10 cellular contexts compared by ENCODE assay signal in the genomic region with DNA sequence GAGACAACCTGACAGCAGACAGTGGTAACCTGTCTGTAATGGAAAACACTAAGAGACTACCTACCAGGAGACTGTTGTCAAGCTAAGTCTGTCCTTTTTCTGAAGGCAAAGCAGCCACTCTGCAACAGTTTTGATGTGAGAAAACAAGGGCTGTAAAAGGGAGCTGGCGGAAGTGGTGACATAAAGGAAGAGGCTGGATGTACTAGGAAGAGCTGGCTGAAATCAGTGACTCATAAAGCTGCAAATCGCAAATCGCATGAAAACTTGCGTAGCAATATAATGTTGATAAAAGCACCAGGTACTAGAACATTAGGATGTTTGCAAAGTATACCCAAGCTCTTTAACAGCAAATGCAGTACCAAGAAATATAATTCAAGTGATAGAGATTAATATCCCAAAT. TPM values are rescaled to one million over a fixed set of nuclear protein-coding genes. Genes with fewer than 3 reads are reported as not detected.
A peak's percentile ranks its signal among the peaks of the same experiment; 100 is the strongest.
DNase-seq lines count a peak whose midpoint lies in the region; ATAC-seq lines count a peak whose summit lies in the region.
"Had no signal": no experiment of that assay in that cellular context is flagged by ENCODE, and none has a peak within 500 bp of the region (broad histone marks: within the 10 kb centered on the region; RNA-seq: fewer than 3 reads in every experiment).

No MANE protein-coding gene starts in this region.

- POLR2A ChIA-PET in activated CD4-positive, alpha-beta memory T cell treated with anti-CD3 and anti-CD28 coated beads, Interleukin-2, amount 10 ng/mL, durations not matched to agents 7 days and 5 days (lab: Charles Lee): interaction anchor here (0.9 to 5.5 kb wide), 6 partner anchors 22 to 196 kb away, joined by 3 to 63 read pairs (median 4); partner anchors contain the start of gene TENT4A

- peaks cover 57% of the 10 kb centered on the region for H3K36me3 Mint-ChIP-seq in stimulated activated naive CD8-positive, alpha-beta T cell treated with anti-CD3 and anti-CD28 coated beads, Interleukin-15, Interleukin-2, amounts not matched to agents 100 ng/mL and 50 ng/mL, for 24 hours (ENCODE audit: low read depth)
- H3K36me3 Mint-ChIP-seq in activated CD4-positive, alpha-beta memory T cell treated with anti-CD3 and anti-CD28 coated beads, Interleukin-2, amount 10 ng/mL, durations not matched to agents 7 days and 5 days (ENCODE audit: low read depth): peaks cover 62% of the 10 kb centered on the region

- DNase-seq in stimulated activated naive CD8-positive, alpha-beta T cell treated with anti-CD3 and anti-CD28 coated beads, Interleukin-15, Interleukin-2, amounts not matched to agents 100 U/mL and 50 U/mL, for 24 hours: no peak
- no peak for DNase-seq in activated CD4-positive, alpha-beta memory T cell treated with anti-CD3 and anti-CD28 coated beads, Interleukin-2, amount 10 ng/mL, durations not matched to agents 7 days and 5 days
- DNase-seq in mesenteric fat pad (ENCODE audit: low spot score): no peak
- DNase-seq in NCI-H2196 (lab: John Stamatoyannopoulos, UW; ENCODE audit: unreplicated experiment): no peak
- DNase-seq: DMS79, islet precursor cell had no signal

- H3K4me3 ChIP-seq in iPS-11a (ENCODE audit: low read depth, low read length): peak overlapping the region; percentile 88

- CTCF ChIA-PET in activated CD4-positive, alpha-beta memory T cell treated with anti-CD3 and anti-CD28 coated beads, Interleukin-2, amount 10 ng/mL, durations not matched to agents 7 days and 5 days (lab: Charles Lee): interaction anchor here (0.9 to 2.2 kb wide), 4 partner anchors 80 to 114 kb away, joined by 3 to 13 read pairs (median 4); no protein-coding TSS in a partner anchor

- H3K27ac Mint-ChIP-seq in stimulated activated naive CD8-positive, alpha-beta T cell treated with anti-CD3 and anti-CD28 coated beads, Interleukin-15, Interleukin-2, amounts not matched to agents 100 ng/mL and 50 ng/mL, for 24 hours: peak overlapping the region; percentile 70
- peak overlapping the region; percentile 93 for H3K27ac Mint-ChIP-seq in activated CD4-positive, alpha-beta memory T cell treated with anti-CD3 and anti-CD28 coated beads, Interleukin-2, amount 10 ng/mL, durations not matched to agents 7 days and 5 days

- H3K9me3 Mint-ChIP-seq in stimulated activated naive CD8-positive, alpha-beta T cell treated with anti-CD3 and anti-CD28 coated beads, Interleukin-15, Interleukin-2, amounts not matched to agents 100 ng/mL and 50 ng/mL, for 24 hours: no peaks in the 10 kb centered on the region
- H3K9me3 Mint-ChIP-seq in activated CD4-positive, alpha-beta memory T cell treated with anti-CD3 and anti-CD28 coated beads, Interleukin-2, amount 10 ng/mL, durations not matched to agents 7 days and 5 days: no peaks in the 10 kb centered on the region

- H3K4me1 Mint-ChIP-seq in stimulated activated naive CD8-positive, alpha-beta T cell treated with anti-CD3 and anti-CD28 coated beads, Interleukin-15, Interleukin-2, amounts not matched to agents 100 ng/mL and 50 ng/mL, for 24 hours (ENCODE audit: low read depth): peaks cover 52% of the 10 kb centered on the region
- H3K4me1 Mint-ChIP-seq in activated CD4-positive, alpha-beta memory T cell treated with anti-CD3 and anti-CD28 coated beads, Interleukin-2, amount 10 ng/mL, durations not matched to agents 7 days and 5 days: peaks cover 58% of the 10 kb centered on the region

- no peaks in the 10 kb centered on the region for H3K27me3 Mint-ChIP-seq in stimulated activated naive CD8-positive, alpha-beta T cell treated with anti-CD3 and anti-CD28 coated beads, Interleukin-15, Interleukin-2, amounts not matched to agents 100 ng/mL and 50 ng/mL, for 24 hours
- no peaks in the 10 kb centered on the region for H3K27me3 Mint-ChIP-seq in activated CD4-positive, alpha-beta memory T cell treated with anti-CD3 and anti-CD28 coated beads, Interleukin-2, amount 10 ng/mL, durations not matched to agents 7 days and 5 days

- peak overlapping the region; percentile 100 for H3K4me3 Mint-ChIP-seq in stimulated activated naive CD8-positive, alpha-beta T cell treated with anti-CD3 and anti-CD28 coated beads, Interleukin-15, Interleukin-2, amounts not matched to agents 100 ng/mL and 50 ng/mL, for 24 hours
- peak overlapping the region; percentile 96 for H3K4me3 Mint-ChIP-seq in activated CD4-positive, alpha-beta memory T cell treated with anti-CD3 and anti-CD28 coated beads, Interleukin-2, amount 10 ng/mL, durations not matched to agents 7 days and 5 days

- no peak for ATAC-seq in stimulated activated naive CD8-positive, alpha-beta T cell treated with anti-CD3 and anti-CD28 coated beads, Interleukin-15, Interleukin-2, amounts not matched to agents 100 U/mL and 50 U/mL, for 24 hours
- ATAC-seq in GM21619 (IDR thresholded peaks at IDR 0.05; ENCODE audit: unreplicated experiment) (no peak), GM21737 (IDR thresholded peaks at IDR 0.05; ENCODE audit: unreplicated experiment) (no peak)

RNA-seq across cellular contexts. Expression of gene NSUN2, which starts 1.4 kb away (rescaled TPM):
- total RNA-seq in activated CD4-positive, alpha-beta memory T cell treated with anti-CD3 and anti-CD28 coated beads, Interleukin-2, amount 10 ng/mL, durations not matched to agents 7 days and 5 days: 10 to 100 TPM; 63.5 to 73.3 TPM
- 42.8 TPM for total RNA-seq in mesenteric fat pad

RNA-seq across cellular contexts. Expression of gene SRD5A1, which starts 1.8 kb away (rescaled TPM):
- total RNA-seq in activated CD4-positive, alpha-beta memory T cell treated with anti-CD3 and anti-CD28 coated beads, Interleukin-2, amount 10 ng/mL, durations not matched to agents 7 days and 5 days: 10 to 100 TPM; 10.2 to 12.4 TPM
- total RNA-seq in mesenteric fat pad: 3.8 TPM
